10 cellular contexts compared by ENCODE assay signal in the genomic region with DNA sequence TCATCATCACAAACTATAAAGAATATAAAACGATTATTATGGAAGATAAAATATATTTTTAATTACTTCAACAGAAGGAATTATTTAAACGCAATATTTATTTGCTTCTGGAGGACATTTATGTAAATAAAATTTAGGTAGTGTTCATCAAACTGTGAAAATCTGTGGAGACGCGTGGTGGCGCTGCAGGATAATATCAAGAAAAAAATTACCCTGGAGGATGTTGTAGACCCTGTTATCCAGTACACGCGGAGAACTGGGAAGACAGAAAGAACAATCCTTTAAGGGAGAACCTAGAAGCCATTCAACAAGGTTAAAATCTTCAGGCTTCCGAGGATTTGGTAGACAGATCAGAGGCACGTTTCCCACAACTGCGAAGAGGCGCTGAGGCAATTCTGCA. TPM values are rescaled to one million over a fixed set of nuclear protein-coding genes. Genes with fewer than 3 reads are reported as not detected.
DNase-seq lines count a peak whose midpoint lies in the region; ATAC-seq and TF ChIP-seq lines count a peak whose summit lies in the region.
"Had no signal": no experiment of that assay in that cellular context is flagged by ENCODE, and none has a peak within 500 bp of the region (broad histone marks: within the 10 kb centered on the region; RNA-seq: fewer than 3 reads in every experiment).

Gene PCDHB12, plus strand, starts transcription at position 242 of the 400 bp plus-strand sequence. CDS start 189 bp downstream, outside the sequence.

- H3K27ac ChIP-seq in DOHH2 (ENCODE audit: low read depth, low read length) = no peak within 1 kb of the TSS

- H4K20me1 ChIP-seq in DOHH2 (ENCODE audit: control insufficient read depth, insufficient read depth, low read depth, low read length) = no peaks in the 10 kb centered on the region

- no peaks in the 10 kb centered on the region for H3K27me3 Mint-ChIP-seq in chondrocyte (ENCODE audit: low read depth)

- TF ChIP-seq CTCF in DOHH2 (IDR thresholded peaks at IDR 0.05; ENCODE audit: low read depth, low read length, poor library complexity, severe bottlenecking) (peak; percentile 44), NB4 (IDR thresholded peaks at IDR 0.05; ENCODE audit: low read depth, low read length) (peak; percentile 38), chondrocyte (IDR thresholded peaks at IDR 0.05) (peak; percentile 16)

- no peaks in the 10 kb centered on the region for H3K9me3 ChIP-seq in DOHH2 (ENCODE audit: control insufficient read depth, insufficient read depth, low read length)

- no peaks in the 10 kb centered on the region for H3F3A ChIP-seq in DOHH2 (ENCODE audit: control insufficient read depth, insufficient read depth)

- H3K4me3 ChIP-seq in DOHH2 (ENCODE audit: low read length) = no peak within 1 kb of the TSS
- H3K4me3 ChIP-seq in NB4 (ENCODE audit: low read depth, low read length) = no peak within 1 kb of the TSS

- no peak for TF ChIP-seq POLR2A in NB4 (IDR thresholded peaks at IDR 0.05; ENCODE audit: extremely low read depth, insufficient read length)

- ATAC-seq in GM21526 (IDR thresholded peaks at IDR 0.05; ENCODE audit: low FRiP score, unreplicated experiment) = no peak

- peak within 1 kb of the TSS; percentile 22; the same call in 1 of the 2 replicates for H3K4me2 ChIP-seq in DOHH2 (ENCODE audit: low read length)

- H3K4me1 ChIP-seq in DOHH2 (ENCODE audit: control insufficient read depth, low read length) = no peaks in the 10 kb centered on the region

- H3K4me1 Mint-ChIP-seq in chondrocyte (ENCODE audit: low read depth) = no peaks in the 10 kb centered on the region
- H3K4me1 Mint-ChIP-seq: activated CD4-positive, alpha-beta T cell treated with anti-CD3 and anti-CD28 coated beads, Interleukin-2, amount 10 ng/mL, durations not matched to agents 7 days and 5 days had no signal

- H3K9me2 ChIP-seq in DOHH2 (replicated peaks; ENCODE audit: control insufficient read depth, low read length) = no peaks in the 10 kb centered on the region

- no peak within 1 kb of the TSS for H3K27ac Mint-ChIP-seq in chondrocyte (ENCODE audit: unreplicated experiment)
- H3K27ac Mint-ChIP-seq: activated CD4-positive, alpha-beta T cell treated with anti-CD3 and anti-CD28 coated beads, Interleukin-2, amount 10 ng/mL, durations not matched to agents 7 days and 5 days had no signal

- H3K36me3 ChIP-seq in DOHH2 (ENCODE audit: control insufficient read depth, low read length) = no peaks in the 10 kb centered on the region

- DNase-seq in NB4 (ENCODE audit: low read depth) (peak; percentile 36), chondrocyte (ENCODE audit: low spot score) (no peak), occipital lobe (lab: John Stamatoyannopoulos, UW) (no peak), NCI-H1417 treated with DMSO at 0.1 percent for 48 hours (lab: John Stamatoyannopoulos, UW) (no peak), NCI-H187 (lab: John Stamatoyannopoulos, UW) (no peak)
- DNase-seq in activated CD8-positive, alpha-beta memory T cell treated with anti-CD3 and anti-CD28 coated beads for 24 hours = no peak
- DNase-seq: activated CD4-positive, alpha-beta T cell treated with anti-CD3 and anti-CD28 coated beads, Interleukin-2, amount 10 ng/mL, durations not matched to agents 7 days and 5 days; stimulated activated naive CD4-positive, alpha-beta T cell treated with Interleukin-2 at 50 U/mL for 16 hours had no signal

- peaks cover 68% of the 10 kb centered on the region for H3K9me3 Mint-ChIP-seq in chondrocyte (ENCODE audit: low read depth)

- H3K4me3 Mint-ChIP-seq in chondrocyte (ENCODE audit: unreplicated experiment) = peak within 1 kb of the TSS; percentile 51
- H3K4me3 Mint-ChIP-seq: activated CD4-positive, alpha-beta T cell treated with anti-CD3 and anti-CD28 coated beads, Interleukin-2, amount 10 ng/mL, durations not matched to agents 7 days and 5 days had no signal

- H3K79me2 ChIP-seq in DOHH2 (ENCODE audit: control insufficient read depth, low read length) = no peaks in the 10 kb centered on the region

- H3K27me3 ChIP-seq in DOHH2 (ENCODE audit: control insufficient read depth, low read length) = peaks cover 23% of the 10 kb centered on the region

- peaks cover 10% of the 10 kb centered on the region for H3K36me3 Mint-ChIP-seq in chondrocyte (ENCODE audit: low read depth)

RNA-seq across cellular contexts. Expression of gene PCDHB12, which starts in this region (rescaled TPM):
- total RNA-seq in chondrocyte = 1.5 to 2.4 TPM (median 1.7 TPM) in 3 replicates
- 14.8 TPM for total RNA-seq in occipital lobe
- total RNA-seq: activated CD4-positive, alpha-beta T cell treated with anti-CD3 and anti-CD28 coated beads, Interleukin-2, amount 10 ng/mL, durations not matched to agents 7 days and 5 days had no signal
